13 cellular contexts compared by ENCODE assay signal in the genomic region with DNA sequence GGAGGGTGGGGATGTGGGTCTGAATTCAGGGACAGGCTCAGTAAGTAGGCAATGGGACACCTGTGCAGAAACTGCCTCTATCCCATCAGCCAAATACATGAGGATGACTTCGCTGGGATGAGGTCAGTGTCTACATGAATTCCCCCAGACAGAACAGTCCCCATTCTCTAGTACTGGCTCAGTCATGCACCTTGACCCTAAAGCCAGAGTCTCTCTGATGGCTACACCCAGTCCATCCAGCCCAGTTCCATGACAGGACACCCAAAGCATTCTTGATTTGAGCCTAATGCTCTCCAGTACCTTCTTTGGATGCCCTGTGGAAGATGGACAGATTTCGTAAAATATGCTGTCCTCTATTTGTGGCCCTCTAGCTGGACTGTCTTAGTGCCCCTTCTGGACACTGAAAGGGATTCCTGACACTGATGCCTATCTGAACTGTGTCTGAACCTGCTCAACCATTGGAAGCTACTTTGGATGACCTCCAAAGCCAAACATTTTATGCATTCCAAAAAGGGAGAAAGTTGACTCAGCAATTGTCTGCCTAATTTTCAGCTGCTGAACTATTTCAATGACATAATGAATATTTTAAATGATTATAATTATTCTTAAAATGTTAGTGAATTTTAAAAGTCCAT. TPM values are rescaled to one million over a fixed set of nuclear protein-coding genes. Genes with fewer than 3 reads are reported as not detected.
DNase-seq lines count a peak whose midpoint lies in the region; ATAC-seq, FAIRE-seq and TF ChIP-seq lines count a peak whose summit lies in the region.
"Had no signal": no experiment of that assay in that cellular context is flagged by ENCODE, and none has a peak within 500 bp of the region (broad histone marks: within the 10 kb centered on the region; RNA-seq: fewer than 3 reads in every experiment).

No MANE protein-coding gene starts in this region.

- TF ChIP-seq RAD21 in A549 (conservative IDR thresholded peaks at IDR 0.05 in 1 of 2, IDR thresholded peaks at IDR 0.05 in 1 of 2): no peak; a peak in 1 of 5 replicates
- no peak for TF ChIP-seq RAD21 in IMR-90 (IDR thresholded peaks at IDR 0.05; ENCODE audit: low read length)

- H3K4me2 ChIP-seq in A549 (peak overlapping the region; percentile 89), IMR-90 (ENCODE audit: low read depth, low read length) (no peak overlapping the region)

- WGBS in A549 (ENCODE audit: missing lambda C conversion rate): 5% methylated on average over 2 of the region's 2 CpGs
- WGBS in IMR-90 (ENCODE audit: extremely low coverage in 2 of 2, insufficient read length in 1 of 2), 2 experiments: 63% methylated on average over 1 of the region's 2 CpGs; no CpG with 5 or more reads in 1 of the 2 experiments
- 79 to 80% methylated on average over 1 to 2 of the region's 2 CpGs for WGBS in body of pancreas, 2 donors

- H3K9ac ChIP-seq in IMR-90 (ENCODE audit: low read depth, low read length): no peak overlapping the region

- H3K4me3 ChIP-seq in A549 (no peak overlapping the region), IMR-90 (ENCODE audit: insufficient read depth, low read depth, low read length) (no peak overlapping the region), body of pancreas (no peak overlapping the region)
- H3K4me3 ChIP-seq: gastrocnemius medialis had no signal

- H2BK120ac ChIP-seq in IMR-90 (ENCODE audit: low read depth, low read length): no peak overlapping the region

- no peak overlapping the region for H3K18ac ChIP-seq in IMR-90 (ENCODE audit: low read depth, low read length)

- H3K27me3 ChIP-seq in IMR-90 (ENCODE audit: control insufficient read depth, insufficient read depth, low read length) (no peaks in the 10 kb centered on the region), body of pancreas (no peaks in the 10 kb centered on the region)
- H3K27me3 ChIP-seq: gastrocnemius medialis had no signal

- dilution Hi-C loops in IMR-90 (cut with HindIII; ENCODE audit: low sequenced_read_pairs, unreplicated experiment): no loop called here

- H4K20me1 ChIP-seq in IMR-90 (ENCODE audit: insufficient read depth, low read length): no peaks in the 10 kb centered on the region

- ATAC-seq in A549 (peak; percentile 72 to 87), IMR-90 (ENCODE audit: low read depth) (no peak), body of pancreas (peak; percentile 24), left lobe of liver (peak; percentile 89), HG02759 (IDR thresholded peaks at IDR 0.05; ENCODE audit: unreplicated experiment) (no peak)

- CTCF ChIA-PET in A549 (lab: Yijun Ruan, JAX): interaction anchor here (0.6 to 11.8 kb wide), 35 partner anchors 11 to 475 kb away, joined by 3 to 159 read pairs (median 4); a partner anchor contains a TSS
- CTCF ChIA-PET in IMR-90 (lab: Yijun Ruan, JAX): interaction anchor here (0.5 to 1.0 kb wide), 11 partner anchors 9 to 437 kb away, joined by 3 to 8 read pairs (median 3); no protein-coding TSS in a partner anchor

- H2BK20ac ChIP-seq in IMR-90 (ENCODE audit: low read depth, low read length): no peak overlapping the region

- H3K23ac ChIP-seq in IMR-90 (ENCODE audit: low read depth, low read length): no peak overlapping the region

- in situ Hi-C loops in IMR-90 (cut with MboI; ENCODE audit: low sequenced_read_pairs): no loop called here

- TF ChIP-seq POLR2A in A549 (IDR thresholded peaks at IDR 0.05; ENCODE audit: low read length): no peak
- TF ChIP-seq POLR2A in IMR-90 (IDR thresholded peaks at IDR 0.05; ENCODE audit: low read depth, low read length): no peak
- TF ChIP-seq POLR2A in body of pancreas (IDR thresholded peaks at IDR 0.05): no peak

- no peak overlapping the region for H4K91ac ChIP-seq in IMR-90 (ENCODE audit: insufficient read depth, low read depth, low read length)

- no peaks in the 10 kb centered on the region for H3K9me1 ChIP-seq in IMR-90 (ENCODE audit: insufficient read depth, low read length)

- H3K4ac ChIP-seq in IMR-90 (ENCODE audit: low read depth, low read length): no peak overlapping the region

- no peak overlapping the region for H2BK5ac ChIP-seq in IMR-90 (ENCODE audit: low read depth, low read length, poor library complexity, severe bottlenecking)

- intact Hi-C loops in IMR-90 (cut with micrococcal nuclease) (loop anchor here (5.0 kb wide), 1 partner anchor 470 kb away; no protein-coding TSS in a partner anchor), body of pancreas (cut with DNase I) (loop anchor here (5.0 kb wide), 1 partner anchor 325 kb away; no protein-coding TSS in a partner anchor)

- BruUV-seq in IMR-90 (replicated peaks; lab: Mats Ljungman, UMichigan): no TSS peak

- no peaks in the 10 kb centered on the region for H3K79me1 ChIP-seq in IMR-90 (ENCODE audit: low read depth in 1 of 2, low read length in 2 of 2)

- no peak overlapping the region for H4K5ac ChIP-seq in IMR-90 (ENCODE audit: low read depth, low read length)

- FAIRE-seq in A549 (lab: Jason Lieb, UNC): peak; percentile 88

- no peak overlapping the region for H4K8ac ChIP-seq in IMR-90 (ENCODE audit: low read depth in 2 of 2, low read length in 2 of 2)

- peaks cover 49% of the 10 kb centered on the region for H3K4me1 ChIP-seq in A549
- H3K4me1 ChIP-seq in IMR-90 (ENCODE audit: control insufficient read depth, insufficient read depth, low read length): no peaks in the 10 kb centered on the region; the same call in 1 of the 2 replicates
- peaks cover 3% of the 10 kb centered on the region for H3K4me1 ChIP-seq in body of pancreas

- no peak overlapping the region for H2AFZ ChIP-seq in IMR-90 (replicated peaks; ENCODE audit: low read length, poor library complexity)

- no peak overlapping the region for H2AK9ac ChIP-seq in IMR-90 (replicated peaks; ENCODE audit: low read depth, low read length, poor library complexity)

- no peak overlapping the region for H3K56ac ChIP-seq in IMR-90 (ENCODE audit: extremely low read depth, insufficient read depth, low read length)

- H3K36me3 ChIP-seq in IMR-90 (ENCODE audit: control insufficient read depth, insufficient read depth, low read length): no peaks in the 10 kb centered on the region
- H3K36me3 ChIP-seq in body of pancreas (replicated peaks in 1 of 2; ENCODE audit: insufficient read depth in 1 of 2, low read depth in 2 of 2): no peaks in the 10 kb centered on the region
- H3K36me3 ChIP-seq: gastrocnemius medialis, WERI-Rb-1 had no signal

- POLR2A ChIA-PET in A549 (lab: Yijun Ruan, JAX): interaction anchor here (0.5 to 2.0 kb wide), 4 partner anchors 14 to 409 kb away, joined by 3 to 11 read pairs (median 6); a partner anchor contains a TSS
- POLR2A ChIA-PET in IMR-90 (lab: Charles Lee; ENCODE audit: unreplicated experiment): no interaction called here

- peak in 1 of 2 experiments; percentile 82 for DNase-seq in A549 (ENCODE audit: low read depth in 1 of 2, low spot score in 1 of 2)
- peak; percentile 4 for DNase-seq in IMR-90
- no peak for DNase-seq in body of pancreas
- DNase-seq in left lobe of liver (ENCODE audit: low spot score): no peak
- no peak for DNase-seq in ureter (ENCODE audit: low spot score)
- no peak for DNase-seq in T1000 (lab: John Stamatoyannopoulos, UW)
- no peak for DNase-seq in NCI-H526 (lab: John Stamatoyannopoulos, UW)
- DNase-seq: activated T-cell treated with anti-CD3 and anti-CD28 coated beads, Interleukin-2, amount 50 U/mL, for 24 hours; cerebellar nuclear complex; gastrocnemius medialis; HCEC 1CT; WERI-Rb-1 had no signal

- no peak for TF ChIP-seq CTCF in A549 (IDR thresholded peaks at IDR 0.05)
- TF ChIP-seq CTCF in IMR-90 (conservative IDR thresholded peaks at IDR 0.05; ENCODE audit: low read depth, low read length): no peak
- no peak for TF ChIP-seq CTCF in body of pancreas (IDR thresholded peaks at IDR 0.05)

- no peak overlapping the region for H2AK5ac ChIP-seq in IMR-90 (ENCODE audit: low read depth, low read length)

- no peaks in the 10 kb centered on the region for H3K9me3 ChIP-seq in A549
- H3K9me3 ChIP-seq in IMR-90 (ENCODE audit: control insufficient read depth, insufficient read depth, low read length): peaks cover 2% of the 10 kb centered on the region
- no peaks in the 10 kb centered on the region for H3K9me3 ChIP-seq in body of pancreas
- H3K9me3 ChIP-seq: gastrocnemius medialis had no signal

- H3K14ac ChIP-seq in IMR-90 (replicated peaks; ENCODE audit: low read depth, low read length): no peak overlapping the region

- peak overlapping the region; percentile 87 to 96 for H3K27ac ChIP-seq in A549
- H3K27ac ChIP-seq in IMR-90 (ENCODE audit: insufficient read depth, low read length): no peak overlapping the region
- H3K27ac ChIP-seq in body of pancreas: no peak overlapping the region
- H3K27ac ChIP-seq: gastrocnemius medialis, WERI-Rb-1 had no signal

- no peak for TF ChIP-seq EP300 in A549 (IDR thresholded peaks at IDR 0.05)

- no peak overlapping the region for H2BK15ac ChIP-seq in IMR-90 (ENCODE audit: low read depth, low read length)

RNA-seq across cellular contexts. Expression of a gene that starts 14.6 kb away (rescaled TPM):
- polyA plus RNA-seq in A549 (2011; rRNA removed) (9.1 and 11.9 TPM in 2 replicates), A549 (2017; fragmentation: RNase III; extraction: RNeasy Plus Mini Kit Qiagen cat#74134 plus additional on column Dnase treatment) (7.4 to 9.8 TPM (median 8.4 TPM) in 3 replicates), IMR-90 (2012; rRNA removed) (not detected in 2 replicates)
- polyA plus RNA-seq in A549 (2012; cell fraction: cytosol; rRNA removed): 8.9 and 9.5 TPM in 2 replicates
- polyA plus RNA-seq in A549 (2012; cell fraction: nucleus; rRNA removed): 7.5 and 13.3 TPM in 2 replicates
- 4.5 and 5.6 TPM in 2 replicates for polyA minus RNA-seq in A549 (2011; rRNA and poly(A)+ RNA removed)
- total RNA-seq in IMR-90 (2012; rRNA removed) (not detected in 2 replicates), body of pancreas (1 to 10 TPM; 5.3 to 9.1 TPM), left lobe of liver (0.05 TPM), ureter (1.9 TPM)
- polyA plus RNA-seq in IMR-90 (2012; cell fraction: cytosol; rRNA removed): not detected in 2 replicates
- not detected in 2 replicates for polyA plus RNA-seq in IMR-90 (2012; cell fraction: nucleus; rRNA removed; ENCODE audit: low replicate concordance)

RNA-seq across cellular contexts. Expression of a gene that starts 18.4 kb away (rescaled TPM):
- 112 TPM in 2 replicates for polyA plus RNA-seq in A549 (2011; rRNA removed)
- polyA plus RNA-seq in A549 (2012; cell fraction: cytosol; rRNA removed): 52.7 and 80.8 TPM in 2 replicates
- 52.7 and 91.5 TPM in 2 replicates for polyA plus RNA-seq in A549 (2012; cell fraction: nucleus; rRNA removed)
- polyA plus RNA-seq in A549 (2017; fragmentation: RNase III; extraction: RNeasy Plus Mini Kit Qiagen cat#74134 plus additional on column Dnase treatment): 99.3 to 109 TPM (median 101 TPM) in 3 replicates
- 49.9 and 50.6 TPM in 2 replicates for polyA minus RNA-seq in A549 (2011; rRNA and poly(A)+ RNA removed)
- total RNA-seq in IMR-90 (2012; rRNA removed): under 0.01 TPM in 1 of 2 replicates, not detected in the other
- 0.09 TPM in 1 of 2 replicates, not detected in the other for polyA plus RNA-seq in IMR-90 (2012; rRNA removed)
- polyA plus RNA-seq in IMR-90 (2012; cell fraction: cytosol; rRNA removed): 0.04 TPM in 1 of 2 replicates, not detected in the other
- polyA plus RNA-seq in IMR-90 (2012; cell fraction: nucleus; rRNA removed; ENCODE audit: low replicate concordance): not detected in 2 replicates
- total RNA-seq in body of pancreas: 10 to 100 TPM; 17.6 to 24.7 TPM
- 7.9 TPM for total RNA-seq in left lobe of liver
- total RNA-seq in ureter: 20.1 TPM

RNA-seq across cellular contexts. Expression of a gene that starts 53.6 kb away (rescaled TPM):
- polyA plus RNA-seq in A549 (2011; rRNA removed) (not detected in 2 replicates), A549 (2017; fragmentation: RNase III; extraction: RNeasy Plus Mini Kit Qiagen cat#74134 plus additional on column Dnase treatment) (not detected in 3 replicates), IMR-90 (2012; rRNA removed) (not detected in 2 replicates)
- not detected in 2 replicates for polyA plus RNA-seq in A549 (2012; cell fraction: cytosol; rRNA removed)
- not detected in 2 replicates for polyA plus RNA-seq in A549 (2012; cell fraction: nucleus; rRNA removed)
- polyA minus RNA-seq in A549 (2011; rRNA and poly(A)+ RNA removed): not detected in 2 replicates
- total RNA-seq in IMR-90 (2012; rRNA removed) (not detected in 2 replicates), body of pancreas (not detected), left lobe of liver (not detected), ureter (1.5 TPM)
- not detected in 2 replicates for polyA plus RNA-seq in IMR-90 (2012; cell fraction: cytosol; rRNA removed)
- not detected in 2 replicates for polyA plus RNA-seq in IMR-90 (2012; cell fraction: nucleus; rRNA removed; ENCODE audit: low replicate concordance)
- total RNA-seq: gastrocnemius medialis had no signal

Comparison
In these comparisons a context has a peak if more than half of its experiments do, and no peak if none do; other contexts are left out.
1. ATAC-seq: peak in A549 (2 of 2), body of pancreas (single experiment) and left lobe of liver (single experiment); none in IMR-90 (single experiment) and HG02759 (single experiment).
2. H3K27ac ChIP-seq: peak in A549 (2 of 2); none in IMR-90 (single experiment) and body of pancreas (0 of 4).